22 cellular contexts compared by ENCODE assay signal in genomic region chr3:110656394-110656793, GRCh38.
DNase-seq lines count a peak whose midpoint lies in the region; ATAC-seq and FAIRE-seq lines count a peak whose summit lies in the region.
"Had no signal": no experiment of that assay in that cellular context is flagged by ENCODE, and none has a peak within 500 bp of the region (broad histone marks: within the 10 kb centered on the region; RNA-seq: fewer than 3 reads in every experiment).

No MANE protein-coding gene starts in this region.

- no peaks in the 10 kb centered on the region for H3K27me3 Mint-ChIP-seq in stimulated activated memory B cell treated with anti-CD40 and anti-IgM and Interleukin-4, amounts not matched to agents 10 μg/mL and 1 μg/mL and 100 μg/mL, for 72 hours

- no peaks in the 10 kb centered on the region for H3K27me3 ChIP-seq in small intestine (ENCODE audit: control insufficient read depth in 2 of 2, insufficient read depth in 2 of 2, low read length in 2 of 2)
- H3K27me3 ChIP-seq: SJCRH30 had no signal

- H3K4me1 Mint-ChIP-seq in stimulated activated memory B cell treated with anti-CD40 and anti-IgM and Interleukin-4, amounts not matched to agents 10 μg/mL and 1 μg/mL and 100 μg/mL, for 72 hours: no peaks in the 10 kb centered on the region
- H3K4me1 Mint-ChIP-seq: CD4-positive, CD25-positive, alpha-beta regulatory T cell had no signal

- H3K27ac ChIP-seq in small intestine (ENCODE audit: low read depth in 1 of 2, low read length in 1 of 2): no peak overlapping the region
- H3K27ac ChIP-seq: A549, SJCRH30 had no signal

- no peak overlapping the region for H3K4me3 Mint-ChIP-seq in stimulated activated memory B cell treated with anti-CD40 and anti-IgM and Interleukin-4, amounts not matched to agents 10 μg/mL and 1 μg/mL and 100 μg/mL, for 72 hours
- H3K4me3 Mint-ChIP-seq: CD4-positive, CD25-positive, alpha-beta regulatory T cell had no signal

- no peaks in the 10 kb centered on the region for H3K36me3 Mint-ChIP-seq in stimulated activated memory B cell treated with anti-CD40 and anti-IgM and Interleukin-4, amounts not matched to agents 10 μg/mL and 1 μg/mL and 100 μg/mL, for 72 hours
- H3K36me3 Mint-ChIP-seq: CD4-positive, CD25-positive, alpha-beta regulatory T cell had no signal

- peak; percentile 96 for FAIRE-seq in small intestine (lab: Jason Lieb, UNC)
- FAIRE-seq: A549, HepG2, K562, RCC 7860 had no signal

- H3K9me3 Mint-ChIP-seq in stimulated activated memory B cell treated with anti-CD40 and anti-IgM and Interleukin-4, amounts not matched to agents 10 μg/mL and 1 μg/mL and 100 μg/mL, for 72 hours: no peaks in the 10 kb centered on the region

- no peak overlapping the region for H3K4me3 ChIP-seq in small intestine (ENCODE audit: low read depth in 1 of 2, low read length in 2 of 2)
- H3K4me3 ChIP-seq: A549, K562, SJCRH30 had no signal

- no peaks in the 10 kb centered on the region for H3K9me3 ChIP-seq in small intestine (ENCODE audit: control insufficient read depth, low read depth)
- H3K9me3 ChIP-seq: A549, SJCRH30 had no signal

- intact Hi-C loops in left colon (cut with DNase I, micrococcal nuclease): no loop called here

- DNase-seq in LoVo (ENCODE audit: low spot score): peak; percentile 50
- DNase-seq in dermis microvascular lymphatic vessel endothelial cell (ENCODE audit: low read depth in 2 of 2): peak; percentile 27 to 44
- DNase-seq in left colon: no peak
- DNase-seq in small intestine: peak; percentile 93
- no peak for DNase-seq in ecto neural progenitor cell (ENCODE audit: low spot score)
- no peak for DNase-seq in hepatic stellate cell (ENCODE audit: low spot score)
- no peak for DNase-seq in activated CD4-positive, alpha-beta T cell treated with anti-CD3 and anti-CD28 coated beads for 1 hour
- DNase-seq: CD4-positive, CD25-positive, alpha-beta regulatory T cell; EL; GF-D8; NCI-H1092 treated with DMSO at 0.1 percent for 48 hours; NCI-H2081; NCI-H2171; NCI-H446; NCI-H526; OCI-M1; SJCRH30 had no signal

- peaks cover 0 to 2% of the 10 kb centered on the region in 2 donors for H3K4me1 ChIP-seq in small intestine (ENCODE audit: control insufficient read depth in 2 of 2, insufficient read depth in 1 of 2, low read depth in 1 of 2, low read length in 1 of 2)
- H3K4me1 ChIP-seq: A549, SJCRH30 had no signal

- 7 to 24% (median 17%) methylated on average over 3 of the region's 3 CpGs for WGBS in small intestine, 3 donors

- ATAC-seq in left colon: peak; percentile 78
- ATAC-seq in stimulated activated memory B cell treated with anti-CD40 and anti-IgM and Interleukin-4, amounts not matched to agents 10 μg/mL and 1 μg/mL and 100 μg/mL, for 72 hours: no peak
- ATAC-seq: A549, HepG2, K562 had no signal

- no peak overlapping the region for H3K27ac Mint-ChIP-seq in stimulated activated memory B cell treated with anti-CD40 and anti-IgM and Interleukin-4, amounts not matched to agents 10 μg/mL and 1 μg/mL and 100 μg/mL, for 72 hours
- H3K27ac Mint-ChIP-seq: CD4-positive, CD25-positive, alpha-beta regulatory T cell had no signal

- H3K36me3 ChIP-seq in small intestine (ENCODE audit: control insufficient read depth in 2 of 2, insufficient read depth in 2 of 2, low read length in 2 of 2): no peaks in the 10 kb centered on the region
- H3K36me3 ChIP-seq: SJCRH30 had no signal

Comparison
In these comparisons a context has a peak if more than half of its experiments do, and no peak if none do; other contexts are left out.
1. DNase-seq: peak in LoVo (single experiment), dermis microvascular lymphatic vessel endothelial cell (2 of 2) and small intestine (single experiment); none in left colon (0 of 2), ecto neural progenitor cell (single experiment), hepatic stellate cell (single experiment) and activated CD4-positive, alpha-beta T cell treated with anti-CD3 and anti-CD28 coated beads for 1 hour (single experiment).